Comparison of ENCODE assay signal across 38 cellular contexts in genomic region chr6:135897087-135897486, GRCh38. TPM values are rescaled to one million over a fixed set of nuclear protein-coding genes. Genes with fewer than 3 reads are reported as not detected.
"Had no signal": no experiment of that assay in that cellular context is flagged by ENCODE, and none has a peak within 500 bp of the region (broad histone marks: within the 10 kb centered on the region; RNA-seq: fewer than 3 reads in every experiment).

No MANE protein-coding gene starts in this region.

- H3K9ac ChIP-seq: KMS-11, SK-N-SH had no signal

- H3K27ac ChIP-seq: ascending aorta, cardiac muscle cell, KMS-11, Peyer's patch, SJSA1, WERI-Rb-1 had no signal

- H3K9me3 Mint-ChIP-seq: activated naive CD4-positive, alpha-beta T cell treated with anti-CD3 and anti-CD28 coated beads, Interleukin-2, amount 50 U/mL, for 24 hours; activated T-helper 17 cell treated with anti-CD3 and anti-CD28 coated beads, Interleukin-2, amount 50 U/mL, for 72 hours; central memory CD8-positive, alpha-beta T cell; T-helper 1 cell treated with Interleukin-12 subunit alpha and Interleukin-12 subunit beta and Interleukin-4 antibody, amounts not matched to agents 30 μg/mL and 1 μg/mL, for 36 hours had no signal

- H3K27me3 ChIP-seq: ascending aorta, cardiac muscle cell, Peyer's patch, SJSA1 had no signal

- H3K36me3 ChIP-seq: ascending aorta, cardiac muscle cell, Peyer's patch, SJSA1, WERI-Rb-1 had no signal

- H3K4me3 ChIP-seq: ascending aorta, cardiac muscle cell, Peyer's patch, SJSA1 had no signal

- H3K27ac Mint-ChIP-seq: activated CD4-positive, alpha-beta T cell treated with anti-CD3 and anti-CD28 coated beads, Interleukin-2, amount 10 ng/mL, durations not matched to agents 7 days and 5 days; activated CD8-positive, alpha-beta memory T cell treated with anti-CD3 and anti-CD28 coated beads, Interleukin-2, amount 10 ng/mL, durations not matched to agents 7 days and 5 days; activated naive CD4-positive, alpha-beta T cell treated with anti-CD3 and anti-CD28 coated beads, Interleukin-2, amount 50 U/mL, for 24 hours; activated naive CD8-positive, alpha-beta T cell treated with anti-CD3 and anti-CD28 coated beads, Interleukin-2, amount 10 ng/mL, durations not matched to agents 7 days and 5 days; activated T-helper 17 cell treated with anti-CD3 and anti-CD28 coated beads, Interleukin-2, amount 50 U/mL, for 72 hours; T-helper 1 cell treated with Interleukin-12 subunit alpha and Interleukin-12 subunit beta and Interleukin-4 antibody, amounts not matched to agents 30 μg/mL and 1 μg/mL, for 36 hours had no signal

- H3K4me2 ChIP-seq: KMS-11, SK-N-SH had no signal

- DNase-seq: activated CD4-positive, alpha-beta T cell treated with anti-CD3 and anti-CD28 coated beads for 1 hour; activated CD4-positive, alpha-beta T cell treated with anti-CD3 and anti-CD28 coated beads, Interleukin-2, amount 10 ng/mL, durations not matched to agents 7 days and 5 days; activated CD4-positive, alpha-beta T cell treated with anti-CD3 and anti-CD28 coated beads, Interleukin-2, amount 50 U/mL, for 48 hours; activated CD4-positive, CD25-positive, alpha-beta regulatory T cell; activated CD8-positive, alpha-beta memory T cell treated with anti-CD3 and anti-CD28 coated beads for 24 hours; activated CD8-positive, alpha-beta memory T cell treated with anti-CD3 and anti-CD28 coated beads, Interleukin-2, amount 10 ng/mL, durations not matched to agents 7 days and 5 days; activated CD8-positive, alpha-beta memory T cell treated with anti-CD3 and anti-CD28 coated beads, Interleukin-2, amount 50 U/mL, for 48 hours; activated gamma-delta T cell; activated naive CD4-positive, alpha-beta T cell treated with Interleukin-2 at 50 U/mL for 16 hours; activated naive CD8-positive, alpha-beta T cell treated with anti-CD3 and anti-CD28 coated beads, Interleukin-2, amount 10 ng/mL, durations not matched to agents 7 days and 5 days; activated T-cell treated with anti-CD3 and anti-CD28 coated beads, Interleukin-2, amount 50 U/mL, for 48 hours; amygdala; NCI-H1092 treated with DMSO at 0.1 percent for 48 hours; NCI-H1417; NCI-H146; NCI-H187; NCI-H2029 treated with DMSO at 0.1 percent for 48 hours; NCI-H2107; NCI-H2171; NCI-H510A; NCI-H526; NCI-H748 treated with DMSO at 0.1 percent for 48 hours; NK-92 treated with Interleukin-12 subunit alpha and Interleukin-12 subunit beta, amount 100 ng/mL, for 24 hours; PC-3; Peyer's patch; RPMI8226; SHP77 treated with DMSO at 0.1 percent for 48 hours; SK-N-SH; T-helper 9 cell; WERI-Rb-1 had no signal

- H3K36me3 Mint-ChIP-seq: activated CD8-positive, alpha-beta memory T cell treated with anti-CD3 and anti-CD28 coated beads, Interleukin-2, amount 10 ng/mL, durations not matched to agents 7 days and 5 days; activated naive CD4-positive, alpha-beta T cell treated with anti-CD3 and anti-CD28 coated beads, Interleukin-2, amount 50 U/mL, for 24 hours had no signal

- ATAC-seq: activated CD8-positive, alpha-beta memory T cell treated with anti-CD3 and anti-CD28 coated beads, Interleukin-2, amount 10 ng/mL, durations not matched to agents 7 days and 5 days; activated T-helper 17 cell treated with anti-CD3 and anti-CD28 coated beads, Interleukin-2, amount 50 U/mL, for 72 hours; PC-3 had no signal

- H3K9me3 ChIP-seq: ascending aorta, Peyer's patch, SJSA1, SK-N-SH had no signal

- H3K4me1 ChIP-seq: ascending aorta, Peyer's patch, SJSA1 had no signal

- H3K4me3 Mint-ChIP-seq: activated CD4-positive, alpha-beta T cell treated with anti-CD3 and anti-CD28 coated beads, Interleukin-2, amount 10 ng/mL, durations not matched to agents 7 days and 5 days; activated CD8-positive, alpha-beta memory T cell treated with anti-CD3 and anti-CD28 coated beads, Interleukin-2, amount 10 ng/mL, durations not matched to agents 7 days and 5 days; activated naive CD4-positive, alpha-beta T cell treated with anti-CD3 and anti-CD28 coated beads, Interleukin-2, amount 50 U/mL, for 24 hours; activated naive CD8-positive, alpha-beta T cell treated with anti-CD3 and anti-CD28 coated beads, Interleukin-2, amount 10 ng/mL, durations not matched to agents 7 days and 5 days; activated T-helper 17 cell treated with anti-CD3 and anti-CD28 coated beads, Interleukin-2, amount 50 U/mL, for 72 hours; central memory CD8-positive, alpha-beta T cell had no signal

- H3K27me3 Mint-ChIP-seq: activated CD4-positive, alpha-beta T cell treated with anti-CD3 and anti-CD28 coated beads, Interleukin-2, amount 10 ng/mL, durations not matched to agents 7 days and 5 days; activated CD8-positive, alpha-beta memory T cell treated with anti-CD3 and anti-CD28 coated beads, Interleukin-2, amount 10 ng/mL, durations not matched to agents 7 days and 5 days; activated naive CD4-positive, alpha-beta T cell treated with anti-CD3 and anti-CD28 coated beads, Interleukin-2, amount 50 U/mL, for 24 hours; activated naive CD8-positive, alpha-beta T cell treated with anti-CD3 and anti-CD28 coated beads, Interleukin-2, amount 10 ng/mL, durations not matched to agents 7 days and 5 days; central memory CD8-positive, alpha-beta T cell had no signal

- H3K4me1 Mint-ChIP-seq: activated T-helper 17 cell treated with anti-CD3 and anti-CD28 coated beads, Interleukin-2, amount 50 U/mL, for 72 hours; central memory CD8-positive, alpha-beta T cell had no signal

RNA-seq across cellular contexts. Expression of gene PDE7B, which starts 45.6 kb away (rescaled TPM):
- total RNA-seq: PC-3, SJSA1 had no signal
